8 cellular contexts compared by ENCODE assay signal in genomic region chr5:180069589-180070247, GRCh38. TPM values are rescaled to one million over a fixed set of nuclear protein-coding genes. Genes with fewer than 3 reads are reported as not detected.
DNase-seq lines count a peak whose midpoint lies in the region; ATAC-seq and TF ChIP-seq lines count a peak whose summit lies in the region.

No MANE protein-coding gene starts in this region.

- H3K9me3 ChIP-seq in adrenal gland (replicated peaks in 1 of 3): no peaks in the 10 kb centered on the region
- H3K9me3 ChIP-seq in smooth muscle cell (replicated peaks; ENCODE audit: low read depth): no peaks in the 10 kb centered on the region

- TF ChIP-seq CTCF in adrenal gland (IDR thresholded peaks at IDR 0.05) (no peak), smooth muscle cell (IDR thresholded peaks at IDR 0.05; ENCODE audit: borderline replicate concordance, insufficient read depth, poor library complexity, severe bottlenecking) (no peak)

- H3F3A ChIP-seq in smooth muscle cell (ENCODE audit: low read depth): no peaks in the 10 kb centered on the region

- peak overlapping the region; percentile 91 for H3K4me3 Mint-ChIP-seq in activated naive CD4-positive, alpha-beta T cell treated with anti-CD3 and anti-CD28 coated beads, Interleukin-2, amount 50 U/mL, for 24 hours
- H3K4me3 Mint-ChIP-seq in immature natural killer cell: peak overlapping the region; percentile 62 to 95 (median 92)

- peak overlapping the region in 1 of 4 donors; percentile 96 for H3K4me3 ChIP-seq in adrenal gland
- H3K4me3 ChIP-seq in smooth muscle cell: peak overlapping the region; percentile 90

- H3K9me3 Mint-ChIP-seq in activated naive CD4-positive, alpha-beta T cell treated with anti-CD3 and anti-CD28 coated beads, Interleukin-2, amount 50 U/mL, for 24 hours: no peaks in the 10 kb centered on the region
- no peaks in the 10 kb centered on the region for H3K9me3 Mint-ChIP-seq in immature natural killer cell

- H3K27me3 Mint-ChIP-seq in activated naive CD4-positive, alpha-beta T cell treated with anti-CD3 and anti-CD28 coated beads, Interleukin-2, amount 50 U/mL, for 24 hours: no peaks in the 10 kb centered on the region
- peaks cover 0 to 9% (median 5%) of the 10 kb centered on the region in 3 donors for H3K27me3 Mint-ChIP-seq in immature natural killer cell (ENCODE audit: low read depth in 3 of 3)

- peaks cover 56% of the 10 kb centered on the region for H4K20me1 ChIP-seq in smooth muscle cell (ENCODE audit: low read depth)

- no peak for TF ChIP-seq POLR2A in adrenal gland (IDR thresholded peaks at IDR 0.05)

- no peak overlapping the region for H3K27ac Mint-ChIP-seq in activated naive CD4-positive, alpha-beta T cell treated with anti-CD3 and anti-CD28 coated beads, Interleukin-2, amount 50 U/mL, for 24 hours
- H3K27ac Mint-ChIP-seq in immature natural killer cell: peak overlapping the region in 5 of 6 donors; percentile 8 to 86 (median 66)

- H3K27ac ChIP-seq in adrenal gland (peak overlapping the region in 2 of 5 donors; percentile 96 to 99), smooth muscle cell (ENCODE audit: low read depth) (no peak overlapping the region)

- no peak overlapping the region for H2AFZ ChIP-seq in smooth muscle cell (ENCODE audit: low read depth)

- peak overlapping the region; percentile 99 for H3K4me2 ChIP-seq in smooth muscle cell

- WGBS in adrenal gland, 4 donors: 71 to 79% (median 77%) methylated on average over 9 of the region's 9 CpGs
- 44% methylated on average over 9 of the region's 9 CpGs for WGBS in smooth muscle cell (ENCODE audit: low lambda C conversion rate)

- H3K36me3 ChIP-seq in adrenal gland (replicated peaks in 1 of 2) (no peaks in the 10 kb centered on the region), smooth muscle cell (ENCODE audit: low read depth) (no peaks in the 10 kb centered on the region)

- H3K4me1 Mint-ChIP-seq in activated naive CD4-positive, alpha-beta T cell treated with anti-CD3 and anti-CD28 coated beads, Interleukin-2, amount 50 U/mL, for 24 hours: peaks cover 32% of the 10 kb centered on the region
- H3K4me1 Mint-ChIP-seq in immature natural killer cell: peaks cover 44 to 55% of the 10 kb centered on the region in 2 donors

- H3K36me3 Mint-ChIP-seq in activated naive CD4-positive, alpha-beta T cell treated with anti-CD3 and anti-CD28 coated beads, Interleukin-2, amount 50 U/mL, for 24 hours: no peaks in the 10 kb centered on the region
- H3K36me3 Mint-ChIP-seq in immature natural killer cell: no peaks in the 10 kb centered on the region

- peaks cover 61% of the 10 kb centered on the region for H3K79me2 ChIP-seq in smooth muscle cell (ENCODE audit: low read depth)

- no peak for DNase-seq in activated naive CD4-positive, alpha-beta T cell treated with Interleukin-2 at 50 U/mL for 16 hours
- peak in 6 of 7 donors; percentile 41 to 70 (median 52) for DNase-seq in adrenal gland
- DNase-seq in immature natural killer cell: no peak
- no peak for DNase-seq in smooth muscle cell (lab: John Stamatoyannopoulos, UW; ENCODE audit: unreplicated experiment)
- DNase-seq in NCI-H2081 treated with DMSO at 0.1 percent for 48 hours (lab: John Stamatoyannopoulos, UW): no peak

- no peak overlapping the region for H3K9ac ChIP-seq in smooth muscle cell (ENCODE audit: low read depth)

- intact Hi-C loops in adrenal gland (cut with DNase I): loop anchor here in 1 of 2 donors (10.0 kb wide), 1 partner anchor 165 kb away; the partner anchor contains the start of gene TBC1D9B

- H3K4me1 ChIP-seq in adrenal gland (replicated peaks in 1 of 2): peaks cover 12 to 20% of the 10 kb centered on the region in 2 donors
- peaks cover 34% of the 10 kb centered on the region for H3K4me1 ChIP-seq in smooth muscle cell (ENCODE audit: low read depth)

- no peaks in the 10 kb centered on the region for H3K27me3 ChIP-seq in adrenal gland
- H3K27me3 ChIP-seq in smooth muscle cell (ENCODE audit: low read depth): no peaks in the 10 kb centered on the region

- ATAC-seq in GM18858 (IDR thresholded peaks at IDR 0.05; ENCODE audit: unreplicated experiment): no peak
- no peak for ATAC-seq in HG02970 (IDR thresholded peaks at IDR 0.05; ENCODE audit: low FRiP score, unreplicated experiment)

RNA-seq across cellular contexts. Expression of gene RNF130, which starts 1.8 kb away (rescaled TPM):
- total RNA-seq in adrenal gland: 100 to 1,000 TPM in 3 of 8 donors, 10 to 100 TPM in 5; 53.5 to 138 (median 80.6) TPM
- polyA plus RNA-seq in adrenal gland: 10 to 100 TPM; 36.8 to 58.8 (median 51.2) TPM
- 10 to 100 TPM; 24.8 to 42.8 (median 38.2) TPM for polyA plus RNA-seq in immature natural killer cell
- total RNA-seq in smooth muscle cell: 32.4 and 43.8 TPM in 2 replicates
- 32.1 and 37.5 TPM in 2 replicates for polyA plus RNA-seq in smooth muscle cell

Comparison
In these comparisons a context has a peak if more than half of its experiments do, and no peak if none do; other contexts are left out.
1. DNase-seq: peak in adrenal gland (6 of 7); none in activated naive CD4-positive, alpha-beta T cell treated with Interleukin-2 at 50 U/mL for 16 hours (single experiment), immature natural killer cell (0 of 3), smooth muscle cell (single experiment) and NCI-H2081 treated with DMSO at 0.1 percent for 48 hours (single experiment).